1 cellular context compared by ENCODE assay signal in the genomic region with DNA sequence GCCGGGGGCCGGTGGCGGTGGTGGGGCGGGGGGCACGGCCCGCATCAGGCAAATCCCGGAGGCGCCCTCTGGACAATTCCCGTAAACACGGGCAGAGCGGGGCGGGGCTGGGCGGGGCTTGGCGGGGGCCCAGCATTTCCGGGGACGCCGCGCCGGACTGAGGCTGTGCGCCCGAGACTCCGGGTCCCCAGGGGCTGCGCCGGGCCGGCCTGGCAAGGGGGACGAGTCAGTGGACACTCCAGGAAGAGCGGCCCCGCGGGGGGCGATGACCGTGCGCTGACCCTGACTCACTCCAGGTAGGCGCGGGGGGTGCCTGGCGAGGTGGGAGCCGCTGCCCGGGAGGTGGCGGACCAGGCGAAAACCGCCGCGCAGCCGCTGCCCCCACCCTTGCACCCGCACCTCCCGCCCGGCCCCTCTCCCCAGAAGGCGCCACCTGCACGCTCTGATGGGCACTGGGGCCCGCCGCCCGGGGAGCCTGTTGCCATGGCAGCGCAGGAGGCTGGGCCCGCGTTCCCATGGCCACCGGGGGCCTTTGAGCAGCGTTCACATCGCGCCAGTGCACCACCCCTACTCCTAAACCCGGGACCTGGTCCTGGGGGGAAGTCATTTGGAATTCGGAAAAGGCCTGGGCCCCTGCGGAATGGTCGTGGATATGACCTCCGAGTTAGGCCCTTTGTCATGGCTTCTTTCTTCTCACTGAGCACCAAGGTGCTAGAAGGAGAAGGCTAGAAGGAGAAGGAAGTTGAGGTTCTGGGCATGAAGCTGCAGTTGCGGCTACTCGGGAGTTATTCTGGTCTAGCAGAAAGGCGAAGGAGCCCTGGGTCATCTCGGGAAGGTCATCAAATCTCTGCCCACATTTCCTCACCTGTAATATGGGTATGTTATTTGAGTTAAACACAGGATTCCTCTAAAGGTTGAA.
TF ChIP-seq lines count a peak whose summit lies in the region.

No MANE protein-coding gene starts in this region.

TF ChIP-seq in K562, 482 proteins besides CTCF, POLR2A, EP300 and RAD21 (continued from another document and continues in another):
- TF ChIP-seq ZNF436 (CRISPR knock-in tag; IDR thresholded peaks at IDR 0.05) (no peak), TBP (optimal IDR thresholded peaks at IDR 0.05; ENCODE audit: low read depth, low read length) (peak; percentile 14), HOXB6 (CRISPR knock-in tag; IDR thresholded peaks at IDR 0.05; ENCODE audit: borderline replicate concordance) (no peak), ZNF146 (CRISPR knock-in tag; IDR thresholded peaks at IDR 0.05; ENCODE audit: unreplicated experiment) (no peak), PML (IDR thresholded peaks at IDR 0.05; ENCODE audit: low read length) (no peak), CEBPB (tag; IDR thresholded peaks at IDR 0.05) (no peak), MEIS2 (IDR thresholded peaks at IDR 0.05; ENCODE audit: partially characterized antibody) (no peak), ZBED1 (IDR thresholded peaks at IDR 0.05) (no peak), FOXA3 (CRISPR knock-in tag; conservative IDR thresholded peaks at IDR 0.05 in 1 of 2, IDR thresholded peaks at IDR 0.05 in 1 of 2) (no peak), ZNF584 (CRISPR knock-in tag; IDR thresholded peaks at IDR 0.05; ENCODE audit: low read depth) (no peak), ZNF707 (CRISPR knock-in tag; conservative IDR thresholded peaks at IDR 0.05) (no peak), DPF2 (IDR thresholded peaks at IDR 0.05) (no peak), HDAC3 (IDR thresholded peaks at IDR 0.05; ENCODE audit: borderline replicate concordance, partially characterized antibody) (no peak), MIER1 (IDR thresholded peaks at IDR 0.05; ENCODE audit: low read depth) (no peak), SUPT5H (IDR thresholded peaks at IDR 0.05) (no peak), XRCC4 (IDR thresholded peaks at IDR 0.05; ENCODE audit: extremely low read depth, insufficient read depth, insufficient read length) (no peak), NEUROD1 (IDR thresholded peaks at IDR 0.05; ENCODE audit: borderline replicate concordance, low read depth, low read length, partially characterized antibody) (peak; percentile 82), CBX8 (IDR thresholded peaks at IDR 0.05; ENCODE audit: borderline replicate concordance, extremely low read depth, low read depth, low read length, poor library complexity, severe bottlenecking) (no peak), NFE2 (IDR thresholded peaks at IDR 0.05; ENCODE audit: low read depth) (no peak), KDM1A (IDR thresholded peaks at IDR 0.05) (peak in 1 of 2 experiments; percentile 58; a peak in 2 of 4 replicates)
- TF ChIP-seq, protein P1, sequence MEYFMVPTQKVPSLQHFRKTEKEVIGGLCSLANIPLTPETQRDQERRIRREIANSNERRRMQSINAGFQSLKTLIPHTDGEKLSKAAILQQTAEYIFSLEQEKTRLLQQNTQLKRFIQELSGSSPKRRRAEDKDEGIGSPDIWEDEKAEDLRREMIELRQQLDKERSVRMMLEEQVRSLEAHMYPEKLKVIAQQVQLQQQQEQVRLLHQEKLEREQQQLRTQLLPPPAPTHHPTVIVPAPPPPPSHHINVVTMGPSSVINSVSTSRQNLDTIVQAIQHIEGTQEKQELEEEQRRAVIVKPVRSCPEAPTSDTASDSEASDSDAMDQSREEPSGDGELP (CRISPR knock-in tag; IDR thresholded peaks at IDR 0.05; ENCODE audit: borderline replicate concordance) = peak; percentile 14; the same call in 1 of the 2 replicates
- TF ChIP-seq, protein P2, sequence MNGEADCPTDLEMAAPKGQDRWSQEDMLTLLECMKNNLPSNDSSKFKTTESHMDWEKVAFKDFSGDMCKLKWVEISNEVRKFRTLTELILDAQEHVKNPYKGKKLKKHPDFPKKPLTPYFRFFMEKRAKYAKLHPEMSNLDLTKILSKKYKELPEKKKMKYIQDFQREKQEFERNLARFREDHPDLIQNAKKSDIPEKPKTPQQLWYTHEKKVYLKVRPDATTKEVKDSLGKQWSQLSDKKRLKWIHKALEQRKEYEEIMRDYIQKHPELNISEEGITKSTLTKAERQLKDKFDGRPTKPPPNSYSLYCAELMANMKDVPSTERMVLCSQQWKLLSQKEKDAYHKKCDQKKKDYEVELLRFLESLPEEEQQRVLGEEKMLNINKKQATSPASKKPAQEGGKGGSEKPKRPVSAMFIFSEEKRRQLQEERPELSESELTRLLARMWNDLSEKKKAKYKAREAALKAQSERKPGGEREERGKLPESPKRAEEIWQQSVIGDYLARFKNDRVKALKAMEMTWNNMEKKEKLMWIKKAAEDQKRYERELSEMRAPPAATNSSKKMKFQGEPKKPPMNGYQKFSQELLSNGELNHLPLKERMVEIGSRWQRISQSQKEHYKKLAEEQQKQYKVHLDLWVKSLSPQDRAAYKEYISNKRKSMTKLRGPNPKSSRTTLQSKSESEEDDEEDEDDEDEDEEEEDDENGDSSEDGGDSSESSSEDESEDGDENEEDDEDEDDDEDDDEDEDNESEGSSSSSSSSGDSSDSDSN (IDR thresholded peaks at IDR 0.05; ENCODE audit: borderline replicate concordance in 1 of 2, low read depth in 2 of 2, low read length in 2 of 2) = no peak
- TF ChIP-seq, protein P3, sequence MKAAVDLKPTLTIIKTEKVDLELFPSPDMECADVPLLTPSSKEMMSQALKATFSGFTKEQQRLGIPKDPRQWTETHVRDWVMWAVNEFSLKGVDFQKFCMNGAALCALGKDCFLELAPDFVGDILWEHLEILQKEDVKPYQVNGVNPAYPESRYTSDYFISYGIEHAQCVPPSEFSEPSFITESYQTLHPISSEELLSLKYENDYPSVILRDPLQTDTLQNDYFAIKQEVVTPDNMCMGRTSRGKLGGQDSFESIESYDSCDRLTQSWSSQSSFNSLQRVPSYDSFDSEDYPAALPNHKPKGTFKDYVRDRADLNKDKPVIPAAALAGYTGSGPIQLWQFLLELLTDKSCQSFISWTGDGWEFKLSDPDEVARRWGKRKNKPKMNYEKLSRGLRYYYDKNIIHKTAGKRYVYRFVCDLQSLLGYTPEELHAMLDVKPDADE (conservative IDR thresholded peaks at IDR 0.05; ENCODE audit: control insufficient read depth, low read depth, low read length) = 0 out of 2 replicates have a peak, but pooled peaks have one; percentile 35
- TF ChIP-seq, protein P4, sequence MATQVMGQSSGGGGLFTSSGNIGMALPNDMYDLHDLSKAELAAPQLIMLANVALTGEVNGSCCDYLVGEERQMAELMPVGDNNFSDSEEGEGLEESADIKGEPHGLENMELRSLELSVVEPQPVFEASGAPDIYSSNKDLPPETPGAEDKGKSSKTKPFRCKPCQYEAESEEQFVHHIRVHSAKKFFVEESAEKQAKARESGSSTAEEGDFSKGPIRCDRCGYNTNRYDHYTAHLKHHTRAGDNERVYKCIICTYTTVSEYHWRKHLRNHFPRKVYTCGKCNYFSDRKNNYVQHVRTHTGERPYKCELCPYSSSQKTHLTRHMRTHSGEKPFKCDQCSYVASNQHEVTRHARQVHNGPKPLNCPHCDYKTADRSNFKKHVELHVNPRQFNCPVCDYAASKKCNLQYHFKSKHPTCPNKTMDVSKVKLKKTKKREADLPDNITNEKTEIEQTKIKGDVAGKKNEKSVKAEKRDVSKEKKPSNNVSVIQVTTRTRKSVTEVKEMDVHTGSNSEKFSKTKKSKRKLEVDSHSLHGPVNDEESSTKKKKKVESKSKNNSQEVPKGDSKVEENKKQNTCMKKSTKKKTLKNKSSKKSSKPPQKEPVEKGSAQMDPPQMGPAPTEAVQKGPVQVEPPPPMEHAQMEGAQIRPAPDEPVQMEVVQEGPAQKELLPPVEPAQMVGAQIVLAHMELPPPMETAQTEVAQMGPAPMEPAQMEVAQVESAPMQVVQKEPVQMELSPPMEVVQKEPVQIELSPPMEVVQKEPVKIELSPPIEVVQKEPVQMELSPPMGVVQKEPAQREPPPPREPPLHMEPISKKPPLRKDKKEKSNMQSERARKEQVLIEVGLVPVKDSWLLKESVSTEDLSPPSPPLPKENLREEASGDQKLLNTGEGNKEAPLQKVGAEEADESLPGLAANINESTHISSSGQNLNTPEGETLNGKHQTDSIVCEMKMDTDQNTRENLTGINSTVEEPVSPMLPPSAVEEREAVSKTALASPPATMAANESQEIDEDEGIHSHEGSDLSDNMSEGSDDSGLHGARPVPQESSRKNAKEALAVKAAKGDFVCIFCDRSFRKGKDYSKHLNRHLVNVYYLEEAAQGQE (CRISPR knock-in tag; IDR thresholded peaks at IDR 0.05; ENCODE audit: low read depth) = no peak
- TF ChIP-seq, protein P5, sequence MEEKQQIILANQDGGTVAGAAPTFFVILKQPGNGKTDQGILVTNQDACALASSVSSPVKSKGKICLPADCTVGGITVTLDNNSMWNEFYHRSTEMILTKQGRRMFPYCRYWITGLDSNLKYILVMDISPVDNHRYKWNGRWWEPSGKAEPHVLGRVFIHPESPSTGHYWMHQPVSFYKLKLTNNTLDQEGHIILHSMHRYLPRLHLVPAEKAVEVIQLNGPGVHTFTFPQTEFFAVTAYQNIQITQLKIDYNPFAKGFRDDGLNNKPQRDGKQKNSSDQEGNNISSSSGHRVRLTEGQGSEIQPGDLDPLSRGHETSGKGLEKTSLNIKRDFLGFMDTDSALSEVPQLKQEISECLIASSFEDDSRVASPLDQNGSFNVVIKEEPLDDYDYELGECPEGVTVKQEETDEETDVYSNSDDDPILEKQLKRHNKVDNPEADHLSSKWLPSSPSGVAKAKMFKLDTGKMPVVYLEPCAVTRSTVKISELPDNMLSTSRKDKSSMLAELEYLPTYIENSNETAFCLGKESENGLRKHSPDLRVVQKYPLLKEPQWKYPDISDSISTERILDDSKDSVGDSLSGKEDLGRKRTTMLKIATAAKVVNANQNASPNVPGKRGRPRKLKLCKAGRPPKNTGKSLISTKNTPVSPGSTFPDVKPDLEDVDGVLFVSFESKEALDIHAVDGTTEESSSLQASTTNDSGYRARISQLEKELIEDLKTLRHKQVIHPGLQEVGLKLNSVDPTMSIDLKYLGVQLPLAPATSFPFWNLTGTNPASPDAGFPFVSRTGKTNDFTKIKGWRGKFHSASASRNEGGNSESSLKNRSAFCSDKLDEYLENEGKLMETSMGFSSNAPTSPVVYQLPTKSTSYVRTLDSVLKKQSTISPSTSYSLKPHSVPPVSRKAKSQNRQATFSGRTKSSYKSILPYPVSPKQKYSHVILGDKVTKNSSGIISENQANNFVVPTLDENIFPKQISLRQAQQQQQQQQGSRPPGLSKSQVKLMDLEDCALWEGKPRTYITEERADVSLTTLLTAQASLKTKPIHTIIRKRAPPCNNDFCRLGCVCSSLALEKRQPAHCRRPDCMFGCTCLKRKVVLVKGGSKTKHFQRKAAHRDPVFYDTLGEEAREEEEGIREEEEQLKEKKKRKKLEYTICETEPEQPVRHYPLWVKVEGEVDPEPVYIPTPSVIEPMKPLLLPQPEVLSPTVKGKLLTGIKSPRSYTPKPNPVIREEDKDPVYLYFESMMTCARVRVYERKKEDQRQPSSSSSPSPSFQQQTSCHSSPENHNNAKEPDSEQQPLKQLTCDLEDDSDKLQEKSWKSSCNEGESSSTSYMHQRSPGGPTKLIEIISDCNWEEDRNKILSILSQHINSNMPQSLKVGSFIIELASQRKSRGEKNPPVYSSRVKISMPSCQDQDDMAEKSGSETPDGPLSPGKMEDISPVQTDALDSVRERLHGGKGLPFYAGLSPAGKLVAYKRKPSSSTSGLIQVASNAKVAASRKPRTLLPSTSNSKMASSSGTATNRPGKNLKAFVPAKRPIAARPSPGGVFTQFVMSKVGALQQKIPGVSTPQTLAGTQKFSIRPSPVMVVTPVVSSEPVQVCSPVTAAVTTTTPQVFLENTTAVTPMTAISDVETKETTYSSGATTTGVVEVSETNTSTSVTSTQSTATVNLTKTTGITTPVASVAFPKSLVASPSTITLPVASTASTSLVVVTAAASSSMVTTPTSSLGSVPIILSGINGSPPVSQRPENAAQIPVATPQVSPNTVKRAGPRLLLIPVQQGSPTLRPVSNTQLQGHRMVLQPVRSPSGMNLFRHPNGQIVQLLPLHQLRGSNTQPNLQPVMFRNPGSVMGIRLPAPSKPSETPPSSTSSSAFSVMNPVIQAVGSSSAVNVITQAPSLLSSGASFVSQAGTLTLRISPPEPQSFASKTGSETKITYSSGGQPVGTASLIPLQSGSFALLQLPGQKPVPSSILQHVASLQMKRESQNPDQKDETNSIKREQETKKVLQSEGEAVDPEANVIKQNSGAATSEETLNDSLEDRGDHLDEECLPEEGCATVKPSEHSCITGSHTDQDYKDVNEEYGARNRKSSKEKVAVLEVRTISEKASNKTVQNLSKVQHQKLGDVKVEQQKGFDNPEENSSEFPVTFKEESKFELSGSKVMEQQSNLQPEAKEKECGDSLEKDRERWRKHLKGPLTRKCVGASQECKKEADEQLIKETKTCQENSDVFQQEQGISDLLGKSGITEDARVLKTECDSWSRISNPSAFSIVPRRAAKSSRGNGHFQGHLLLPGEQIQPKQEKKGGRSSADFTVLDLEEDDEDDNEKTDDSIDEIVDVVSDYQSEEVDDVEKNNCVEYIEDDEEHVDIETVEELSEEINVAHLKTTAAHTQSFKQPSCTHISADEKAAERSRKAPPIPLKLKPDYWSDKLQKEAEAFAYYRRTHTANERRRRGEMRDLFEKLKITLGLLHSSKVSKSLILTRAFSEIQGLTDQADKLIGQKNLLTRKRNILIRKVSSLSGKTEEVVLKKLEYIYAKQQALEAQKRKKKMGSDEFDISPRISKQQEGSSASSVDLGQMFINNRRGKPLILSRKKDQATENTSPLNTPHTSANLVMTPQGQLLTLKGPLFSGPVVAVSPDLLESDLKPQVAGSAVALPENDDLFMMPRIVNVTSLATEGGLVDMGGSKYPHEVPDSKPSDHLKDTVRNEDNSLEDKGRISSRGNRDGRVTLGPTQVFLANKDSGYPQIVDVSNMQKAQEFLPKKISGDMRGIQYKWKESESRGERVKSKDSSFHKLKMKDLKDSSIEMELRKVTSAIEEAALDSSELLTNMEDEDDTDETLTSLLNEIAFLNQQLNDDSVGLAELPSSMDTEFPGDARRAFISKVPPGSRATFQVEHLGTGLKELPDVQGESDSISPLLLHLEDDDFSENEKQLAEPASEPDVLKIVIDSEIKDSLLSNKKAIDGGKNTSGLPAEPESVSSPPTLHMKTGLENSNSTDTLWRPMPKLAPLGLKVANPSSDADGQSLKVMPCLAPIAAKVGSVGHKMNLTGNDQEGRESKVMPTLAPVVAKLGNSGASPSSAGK (IDR thresholded peaks at IDR 0.05) = no peak
- TF ChIP-seq, protein P6, sequence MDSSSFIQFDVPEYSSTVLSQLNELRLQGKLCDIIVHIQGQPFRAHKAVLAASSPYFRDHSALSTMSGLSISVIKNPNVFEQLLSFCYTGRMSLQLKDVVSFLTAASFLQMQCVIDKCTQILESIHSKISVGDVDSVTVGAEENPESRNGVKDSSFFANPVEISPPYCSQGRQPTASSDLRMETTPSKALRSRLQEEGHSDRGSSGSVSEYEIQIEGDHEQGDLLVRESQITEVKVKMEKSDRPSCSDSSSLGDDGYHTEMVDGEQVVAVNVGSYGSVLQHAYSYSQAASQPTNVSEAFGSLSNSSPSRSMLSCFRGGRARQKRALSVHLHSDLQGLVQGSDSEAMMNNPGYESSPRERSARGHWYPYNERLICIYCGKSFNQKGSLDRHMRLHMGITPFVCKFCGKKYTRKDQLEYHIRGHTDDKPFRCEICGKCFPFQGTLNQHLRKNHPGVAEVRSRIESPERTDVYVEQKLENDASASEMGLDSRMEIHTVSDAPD (CRISPR knock-in tag; IDR thresholded peaks at IDR 0.05) = no peak
- TF ChIP-seq, protein P7, sequence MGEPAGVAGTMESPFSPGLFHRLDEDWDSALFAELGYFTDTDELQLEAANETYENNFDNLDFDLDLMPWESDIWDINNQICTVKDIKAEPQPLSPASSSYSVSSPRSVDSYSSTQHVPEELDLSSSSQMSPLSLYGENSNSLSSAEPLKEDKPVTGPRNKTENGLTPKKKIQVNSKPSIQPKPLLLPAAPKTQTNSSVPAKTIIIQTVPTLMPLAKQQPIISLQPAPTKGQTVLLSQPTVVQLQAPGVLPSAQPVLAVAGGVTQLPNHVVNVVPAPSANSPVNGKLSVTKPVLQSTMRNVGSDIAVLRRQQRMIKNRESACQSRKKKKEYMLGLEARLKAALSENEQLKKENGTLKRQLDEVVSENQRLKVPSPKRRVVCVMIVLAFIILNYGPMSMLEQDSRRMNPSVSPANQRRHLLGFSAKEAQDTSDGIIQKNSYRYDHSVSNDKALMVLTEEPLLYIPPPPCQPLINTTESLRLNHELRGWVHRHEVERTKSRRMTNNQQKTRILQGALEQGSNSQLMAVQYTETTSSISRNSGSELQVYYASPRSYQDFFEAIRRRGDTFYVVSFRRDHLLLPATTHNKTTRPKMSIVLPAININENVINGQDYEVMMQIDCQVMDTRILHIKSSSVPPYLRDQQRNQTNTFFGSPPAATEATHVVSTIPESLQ (CRISPR knock-in tag; IDR thresholded peaks at IDR 0.05) = 0 out of 2 replicates have a peak, but pooled peaks have one; percentile 53
